In the genomic region with DNA sequence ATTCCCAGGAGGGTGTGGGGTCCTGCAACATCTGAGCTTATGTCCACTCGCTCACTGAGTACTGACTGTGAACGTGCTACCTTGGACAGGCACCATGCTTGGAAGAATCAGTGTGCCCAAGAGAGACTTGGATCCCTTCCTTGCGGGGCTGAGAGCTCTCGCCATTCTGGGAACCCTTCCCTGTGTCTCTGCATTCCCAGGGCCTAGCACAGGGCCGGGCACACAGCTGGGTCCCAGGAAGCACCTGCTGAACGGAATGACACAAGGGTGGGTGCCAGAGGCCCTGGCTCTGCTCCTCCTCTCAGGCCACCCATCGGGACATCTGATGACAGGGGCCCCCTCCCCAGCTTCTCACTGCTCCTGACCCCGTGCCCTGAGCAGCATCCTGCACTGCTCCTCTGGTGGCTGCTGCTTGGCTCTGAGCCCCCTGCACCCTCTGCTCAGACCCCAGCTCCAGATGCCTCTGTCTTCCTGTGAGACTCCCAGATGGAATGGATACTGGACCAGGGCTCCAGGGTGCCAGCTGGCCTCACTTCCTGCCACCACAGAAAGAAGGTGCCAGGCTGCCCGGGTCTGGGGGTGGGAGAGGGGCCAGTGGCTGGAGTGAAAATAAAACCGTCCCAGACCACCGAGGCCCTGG, we compare ENCODE assay signal across 2 cellular contexts.
TF ChIP-seq lines count a peak whose summit lies in the region.

No MANE protein-coding gene starts in this region.

TF ChIP-seq in SK-N-SH, 30 proteins besides CTCF, POLR2A, EP300 and RAD21:
- TF ChIP-seq FOXM1 (IDR thresholded peaks at IDR 0.05; ENCODE audit: low read depth) (no peak), RCOR1 (IDR thresholded peaks at IDR 0.05; ENCODE audit: low read length) (peak; percentile 55; the same call in 1 of the 2 replicates), EZH2phosphoT487 (IDR thresholded peaks at IDR 0.05; ENCODE audit: borderline replicate concordance, low read depth) (no peak), GATA2 (CRISPR knock-in tag; IDR thresholded peaks at IDR 0.05) (peak; percentile 65)
- TF ChIP-seq, protein P1, sequence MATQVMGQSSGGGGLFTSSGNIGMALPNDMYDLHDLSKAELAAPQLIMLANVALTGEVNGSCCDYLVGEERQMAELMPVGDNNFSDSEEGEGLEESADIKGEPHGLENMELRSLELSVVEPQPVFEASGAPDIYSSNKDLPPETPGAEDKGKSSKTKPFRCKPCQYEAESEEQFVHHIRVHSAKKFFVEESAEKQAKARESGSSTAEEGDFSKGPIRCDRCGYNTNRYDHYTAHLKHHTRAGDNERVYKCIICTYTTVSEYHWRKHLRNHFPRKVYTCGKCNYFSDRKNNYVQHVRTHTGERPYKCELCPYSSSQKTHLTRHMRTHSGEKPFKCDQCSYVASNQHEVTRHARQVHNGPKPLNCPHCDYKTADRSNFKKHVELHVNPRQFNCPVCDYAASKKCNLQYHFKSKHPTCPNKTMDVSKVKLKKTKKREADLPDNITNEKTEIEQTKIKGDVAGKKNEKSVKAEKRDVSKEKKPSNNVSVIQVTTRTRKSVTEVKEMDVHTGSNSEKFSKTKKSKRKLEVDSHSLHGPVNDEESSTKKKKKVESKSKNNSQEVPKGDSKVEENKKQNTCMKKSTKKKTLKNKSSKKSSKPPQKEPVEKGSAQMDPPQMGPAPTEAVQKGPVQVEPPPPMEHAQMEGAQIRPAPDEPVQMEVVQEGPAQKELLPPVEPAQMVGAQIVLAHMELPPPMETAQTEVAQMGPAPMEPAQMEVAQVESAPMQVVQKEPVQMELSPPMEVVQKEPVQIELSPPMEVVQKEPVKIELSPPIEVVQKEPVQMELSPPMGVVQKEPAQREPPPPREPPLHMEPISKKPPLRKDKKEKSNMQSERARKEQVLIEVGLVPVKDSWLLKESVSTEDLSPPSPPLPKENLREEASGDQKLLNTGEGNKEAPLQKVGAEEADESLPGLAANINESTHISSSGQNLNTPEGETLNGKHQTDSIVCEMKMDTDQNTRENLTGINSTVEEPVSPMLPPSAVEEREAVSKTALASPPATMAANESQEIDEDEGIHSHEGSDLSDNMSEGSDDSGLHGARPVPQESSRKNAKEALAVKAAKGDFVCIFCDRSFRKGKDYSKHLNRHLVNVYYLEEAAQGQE (IDR thresholded peaks at IDR 0.05; ENCODE audit: low read depth, low read length): no peak

TF ChIP-seq in H1, 55 proteins besides CTCF, POLR2A, EP300 and RAD21:
- TF ChIP-seq ZNF274 (IDR thresholded peaks at IDR 0.05; ENCODE audit: borderline replicate concordance, extremely low read depth, low read length) (no peak), FOSL1 (IDR thresholded peaks at IDR 0.05; ENCODE audit: insufficient read depth, low read depth, low read length) (no peak), SAP30 (IDR thresholded peaks at IDR 0.05; ENCODE audit: insufficient read depth, insufficient replicate concordance, low read length) (no peak), POLR2AphosphoS5 (IDR thresholded peaks at IDR 0.05; ENCODE audit: low read depth, low read length) (no peak), YY1 (IDR thresholded peaks at IDR 0.05; ENCODE audit: low read depth, low read length) (no peak), GABPA (IDR thresholded peaks at IDR 0.05; ENCODE audit: borderline replicate concordance, insufficient read depth, low read length) (no peak), HDAC6 (IDR thresholded peaks at IDR 0.05; ENCODE audit: low read depth, low read length) (no peak), SP1 (IDR thresholded peaks at IDR 0.05; ENCODE audit: low read depth, low read length) (no peak), CTBP2 (IDR thresholded peaks at IDR 0.05; ENCODE audit: borderline replicate concordance, insufficient read depth, insufficient read length, low read length) (no peak), SP2 (IDR thresholded peaks at IDR 0.05; ENCODE audit: low read length) (no peak), KDM5A (IDR thresholded peaks at IDR 0.05; ENCODE audit: low read length) (no peak), BACH1 (IDR thresholded peaks at IDR 0.05; ENCODE audit: low read length) (no peak), TCF12 (IDR thresholded peaks at IDR 0.05; ENCODE audit: low read depth, low read length) (no peak), CBX8 (IDR thresholded peaks at IDR 0.05; ENCODE audit: borderline replicate concordance, low read depth, low read length) (no peak)
- TF ChIP-seq, protein P2, sequence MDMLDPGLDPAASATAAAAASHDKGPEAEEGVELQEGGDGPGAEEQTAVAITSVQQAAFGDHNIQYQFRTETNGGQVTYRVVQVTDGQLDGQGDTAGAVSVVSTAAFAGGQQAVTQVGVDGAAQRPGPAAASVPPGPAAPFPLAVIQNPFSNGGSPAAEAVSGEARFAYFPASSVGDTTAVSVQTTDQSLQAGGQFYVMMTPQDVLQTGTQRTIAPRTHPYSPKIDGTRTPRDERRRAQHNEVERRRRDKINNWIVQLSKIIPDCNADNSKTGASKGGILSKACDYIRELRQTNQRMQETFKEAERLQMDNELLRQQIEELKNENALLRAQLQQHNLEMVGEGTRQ (IDR thresholded peaks at IDR 0.05; ENCODE audit: low read length): no peak
TF ChIP-seq in H1: peak in this region for 0.
